1 cellular context compared by ENCODE assay signal in the genomic region with DNA sequence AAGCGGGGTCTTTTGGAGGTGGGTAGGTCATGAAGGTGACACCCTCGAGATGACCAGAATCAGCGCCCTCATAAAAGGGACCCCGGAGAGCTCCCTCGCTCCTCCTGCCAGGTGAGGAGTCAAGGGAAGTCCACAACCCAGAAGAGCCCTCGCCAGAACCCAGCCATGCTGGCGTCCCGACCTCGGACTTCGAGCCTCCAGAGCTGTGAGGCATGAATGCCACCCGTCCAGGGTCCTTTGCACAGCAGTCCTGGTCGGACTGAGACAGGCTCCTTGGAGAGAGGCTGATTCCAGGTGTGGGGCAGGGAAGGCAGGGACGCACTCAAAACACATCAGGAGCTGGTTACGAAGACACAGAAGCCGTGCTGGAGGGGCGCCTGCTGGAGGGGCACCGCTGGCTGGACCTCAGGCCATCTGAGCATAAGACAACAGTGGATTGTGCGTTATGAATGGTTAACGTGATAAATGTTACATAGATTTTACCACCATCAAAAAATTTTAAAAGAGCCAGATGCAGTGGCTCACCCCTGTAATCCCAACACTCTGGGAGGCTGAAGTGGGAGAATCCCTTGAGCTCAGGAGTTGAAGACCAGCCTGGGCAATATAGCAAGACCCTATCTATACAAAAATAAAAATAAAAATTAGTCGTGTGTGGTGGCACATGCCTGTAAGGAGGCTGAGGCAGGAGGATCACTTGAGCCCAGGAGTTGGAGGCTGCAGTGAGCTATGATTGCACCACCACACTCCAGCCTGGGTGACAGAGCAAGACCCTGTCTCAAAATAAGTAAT.
TF ChIP-seq lines count a peak whose summit lies in the region.

No MANE protein-coding gene starts in this region.

TF ChIP-seq in HepG2, 621 proteins besides CTCF, POLR2A, EP300 and RAD21 (continued from another document):
- TF ChIP-seq, protein P1, sequence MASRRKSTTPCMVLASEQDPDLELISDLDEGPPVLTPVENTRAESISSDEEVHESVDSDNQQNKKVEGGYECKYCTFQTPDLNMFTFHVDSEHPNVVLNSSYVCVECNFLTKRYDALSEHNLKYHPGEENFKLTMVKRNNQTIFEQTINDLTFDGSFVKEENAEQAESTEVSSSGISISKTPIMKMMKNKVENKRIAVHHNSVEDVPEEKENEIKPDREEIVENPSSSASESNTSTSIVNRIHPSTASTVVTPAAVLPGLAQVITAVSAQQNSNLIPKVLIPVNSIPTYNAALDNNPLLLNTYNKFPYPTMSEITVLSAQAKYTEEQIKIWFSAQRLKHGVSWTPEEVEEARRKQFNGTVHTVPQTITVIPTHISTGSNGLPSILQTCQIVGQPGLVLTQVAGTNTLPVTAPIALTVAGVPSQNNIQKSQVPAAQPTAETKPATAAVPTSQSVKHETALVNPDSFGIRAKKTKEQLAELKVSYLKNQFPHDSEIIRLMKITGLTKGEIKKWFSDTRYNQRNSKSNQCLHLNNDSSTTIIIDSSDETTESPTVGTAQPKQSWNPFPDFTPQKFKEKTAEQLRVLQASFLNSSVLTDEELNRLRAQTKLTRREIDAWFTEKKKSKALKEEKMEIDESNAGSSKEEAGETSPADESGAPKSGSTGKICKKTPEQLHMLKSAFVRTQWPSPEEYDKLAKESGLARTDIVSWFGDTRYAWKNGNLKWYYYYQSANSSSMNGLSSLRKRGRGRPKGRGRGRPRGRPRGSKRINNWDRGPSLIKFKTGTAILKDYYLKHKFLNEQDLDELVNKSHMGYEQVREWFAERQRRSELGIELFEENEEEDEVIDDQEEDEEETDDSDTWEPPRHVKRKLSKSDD (CRISPR knock-in tag; IDR thresholded peaks at IDR 0.05; ENCODE audit: low read depth): no peak
- TF ChIP-seq, protein P2, sequence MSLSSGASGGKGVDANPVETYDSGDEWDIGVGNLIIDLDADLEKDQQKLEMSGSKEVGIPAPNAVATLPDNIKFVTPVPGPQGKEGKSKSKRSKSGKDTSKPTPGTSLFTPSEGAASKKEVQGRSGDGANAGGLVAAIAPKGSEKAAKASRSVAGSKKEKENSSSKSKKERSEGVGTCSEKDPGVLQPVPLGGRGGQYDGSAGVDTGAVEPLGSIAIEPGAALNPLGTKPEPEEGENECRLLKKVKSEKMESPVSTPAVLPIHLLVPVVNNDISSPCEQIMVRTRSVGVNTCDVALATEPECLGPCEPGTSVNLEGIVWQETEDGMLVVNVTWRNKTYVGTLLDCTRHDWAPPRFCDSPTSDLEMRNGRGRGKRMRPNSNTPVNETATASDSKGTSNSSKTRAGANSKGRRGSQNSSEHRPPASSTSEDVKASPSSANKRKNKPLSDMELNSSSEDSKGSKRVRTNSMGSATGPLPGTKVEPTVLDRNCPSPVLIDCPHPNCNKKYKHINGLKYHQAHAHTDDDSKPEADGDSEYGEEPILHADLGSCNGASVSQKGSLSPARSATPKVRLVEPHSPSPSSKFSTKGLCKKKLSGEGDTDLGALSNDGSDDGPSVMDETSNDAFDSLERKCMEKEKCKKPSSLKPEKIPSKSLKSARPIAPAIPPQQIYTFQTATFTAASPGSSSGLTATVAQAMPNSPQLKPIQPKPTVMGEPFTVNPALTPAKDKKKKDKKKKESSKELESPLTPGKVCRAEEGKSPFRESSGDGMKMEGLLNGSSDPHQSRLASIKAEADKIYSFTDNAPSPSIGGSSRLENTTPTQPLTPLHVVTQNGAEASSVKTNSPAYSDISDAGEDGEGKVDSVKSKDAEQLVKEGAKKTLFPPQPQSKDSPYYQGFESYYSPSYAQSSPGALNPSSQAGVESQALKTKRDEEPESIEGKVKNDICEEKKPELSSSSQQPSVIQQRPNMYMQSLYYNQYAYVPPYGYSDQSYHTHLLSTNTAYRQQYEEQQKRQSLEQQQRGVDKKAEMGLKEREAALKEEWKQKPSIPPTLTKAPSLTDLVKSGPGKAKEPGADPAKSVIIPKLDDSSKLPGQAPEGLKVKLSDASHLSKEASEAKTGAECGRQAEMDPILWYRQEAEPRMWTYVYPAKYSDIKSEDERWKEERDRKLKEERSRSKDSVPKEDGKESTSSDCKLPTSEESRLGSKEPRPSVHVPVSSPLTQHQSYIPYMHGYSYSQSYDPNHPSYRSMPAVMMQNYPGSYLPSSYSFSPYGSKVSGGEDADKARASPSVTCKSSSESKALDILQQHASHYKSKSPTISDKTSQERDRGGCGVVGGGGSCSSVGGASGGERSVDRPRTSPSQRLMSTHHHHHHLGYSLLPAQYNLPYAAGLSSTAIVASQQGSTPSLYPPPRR (CRISPR knock-in tag; IDR thresholded peaks at IDR 0.05; ENCODE audit: borderline replicate concordance): no peak
- TF ChIP-seq ZNF674 (CRISPR knock-in tag; IDR thresholded peaks at IDR 0.05; ENCODE audit: low read depth) (no peak), TMF1 (CRISPR knock-in tag; IDR thresholded peaks at IDR 0.05; ENCODE audit: low read depth) (no peak), TEAD3 (CRISPR knock-in tag; optimal IDR thresholded peaks at IDR 0.05; ENCODE audit: borderline replicate concordance) (peak; percentile 55)
- TF ChIP-seq, protein P3, sequence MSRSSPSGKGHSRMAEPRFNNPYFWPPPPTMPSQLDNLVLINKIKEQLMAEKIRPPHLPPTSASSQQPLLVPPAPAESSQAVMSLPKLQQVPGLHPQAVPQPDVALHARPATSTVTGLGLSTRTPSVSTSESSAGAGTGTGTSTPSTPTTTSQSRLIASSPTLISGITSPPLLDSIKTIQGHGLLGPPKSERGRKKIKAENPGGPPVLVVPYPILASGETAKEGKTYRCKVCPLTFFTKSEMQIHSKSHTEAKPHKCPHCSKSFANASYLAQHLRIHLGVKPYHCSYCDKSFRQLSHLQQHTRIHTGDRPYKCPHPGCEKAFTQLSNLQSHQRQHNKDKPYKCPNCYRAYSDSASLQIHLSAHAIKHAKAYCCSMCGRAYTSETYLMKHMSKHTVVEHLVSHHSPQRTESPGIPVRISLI (CRISPR knock-in tag; IDR thresholded peaks at IDR 0.05; ENCODE audit: borderline replicate concordance): peak; percentile 55; the same call in 1 of the 2 replicates
